10 cellular contexts compared by ENCODE assay signal in genomic region chr11:130772266-130773227, GRCh38.
DNase-seq lines count a peak whose midpoint lies in the region; ATAC-seq, FAIRE-seq and TF ChIP-seq lines count a peak whose summit lies in the region.
"Had no signal": no experiment of that assay in that cellular context is flagged by ENCODE, and none has a peak within 500 bp of the region (broad histone marks: within the 10 kb centered on the region; RNA-seq: fewer than 3 reads in every experiment).

No MANE protein-coding gene starts in this region.

- H3K4me1 ChIP-seq in left lung, result peaks cover 0 to 2% of the 10 kb centered on the region in 2 donors

- TF ChIP-seq RAD21 in Ishikawa (IDR thresholded peaks at IDR 0.05; ENCODE audit: low read depth), result no peak

- no peak overlapping the region for H3K4me3 Mint-ChIP-seq in natural killer cell

- peaks cover 0 to under 1% of the 10 kb centered on the region in 2 donors for H3K4me1 Mint-ChIP-seq in natural killer cell

- no peaks in the 10 kb centered on the region for H3K9me3 ChIP-seq in left lung
- H3K9me3 ChIP-seq: sigmoid colon had no signal

- FAIRE-seq in bronchial epithelial cell (lab: Jason Lieb, UNC), result peak; percentile 95
- FAIRE-seq in GM19239 (lab: Jason Lieb, UNC), result no peak

- H3K36me3 ChIP-seq in bronchial epithelial cell (ENCODE audit: control insufficient read depth, insufficient read depth, low read length), result no peaks in the 10 kb centered on the region
- no peaks in the 10 kb centered on the region for H3K36me3 ChIP-seq in left lung
- H3K36me3 ChIP-seq: sigmoid colon had no signal

- no peak overlapping the region for H3K4me3 ChIP-seq in bronchial epithelial cell (ENCODE audit: low read depth, low read length)
- no peak overlapping the region for H3K4me3 ChIP-seq in left lung
- H3K4me3 ChIP-seq: sigmoid colon had no signal

- TF ChIP-seq CTCF in bronchial epithelial cell (IDR thresholded peaks at IDR 0.05; ENCODE audit: insufficient read depth, low read length, severe bottlenecking) (no peak), left lung (IDR thresholded peaks at IDR 0.05) (no peak), natural killer cell (IDR thresholded peaks at IDR 0.05) (no peak)

- DNase-seq in ACHN (peak; percentile 93), bronchial epithelial cell (ENCODE audit: low read depth) (peak; percentile 86), left lung (no peak), natural killer cell (no peak), GM19239 (ENCODE audit: insufficient read length, low spot score) (no peak)
- DNase-seq: AML-193, sigmoid colon had no signal

- intact Hi-C loops in left lung (cut with DNase I), result no loop called here
- intact Hi-C loops in natural killer cell (cut with micrococcal nuclease), result no loop called here

- in situ Hi-C loops in ACHN (cut with HindIII; ENCODE audit: low pct_ligation_motif_present, low pct_unique_long_range_greater_than_20kb, low sequenced_read_pairs), result no loop called here

- H3K36me3 Mint-ChIP-seq in natural killer cell, result no peaks in the 10 kb centered on the region

- no peak for TF ChIP-seq EP300 in Ishikawa (IDR thresholded peaks at IDR 0.05; ENCODE audit: borderline replicate concordance)

- ATAC-seq in left lung (peak; percentile 63), HG03342 (IDR thresholded peaks at IDR 0.05; ENCODE audit: unreplicated experiment) (no peak), natural killer cell (no peak), GM21390 (IDR thresholded peaks at IDR 0.05; ENCODE audit: unreplicated experiment) (no peak)

- no peaks in the 10 kb centered on the region for H3K9me3 Mint-ChIP-seq in natural killer cell

- H3K27ac Mint-ChIP-seq in natural killer cell, result no peak overlapping the region

- peaks cover 2 to 3% of the 10 kb centered on the region in 2 donors for H3K27me3 Mint-ChIP-seq in natural killer cell (ENCODE audit: low read depth in 2 of 2)

- H3K27me3 ChIP-seq in bronchial epithelial cell (ENCODE audit: control insufficient read depth, insufficient read depth, low read length) (no peaks in the 10 kb centered on the region), left lung (no peaks in the 10 kb centered on the region)
- H3K27me3 ChIP-seq: sigmoid colon had no signal

- H3K27ac ChIP-seq in left lung, result peak overlapping the region in 1 of 2 donors; percentile 5

TF ChIP-seq in Ishikawa, 13 proteins besides CTCF, POLR2A, EP300 and RAD21:
- TF ChIP-seq TEAD4 (IDR thresholded peaks at IDR 0.05) (peak; percentile 59), TCF12 (IDR thresholded peaks at IDR 0.05; ENCODE audit: low read depth) (no peak), YY1 (IDR thresholded peaks at IDR 0.05; ENCODE audit: low read depth) (no peak)
TF ChIP-seq in Ishikawa: peak in this region for 1.

Comparison
In these comparisons a context has a peak if more than half of its experiments do, and no peak if none do; other contexts are left out.
1. DNase-seq: peak in ACHN (single experiment) and bronchial epithelial cell (single experiment); none in left lung (0 of 2), natural killer cell (single experiment) and GM19239 (single experiment).